ENCODE assay signal across 15 cellular contexts in the genomic region with DNA sequence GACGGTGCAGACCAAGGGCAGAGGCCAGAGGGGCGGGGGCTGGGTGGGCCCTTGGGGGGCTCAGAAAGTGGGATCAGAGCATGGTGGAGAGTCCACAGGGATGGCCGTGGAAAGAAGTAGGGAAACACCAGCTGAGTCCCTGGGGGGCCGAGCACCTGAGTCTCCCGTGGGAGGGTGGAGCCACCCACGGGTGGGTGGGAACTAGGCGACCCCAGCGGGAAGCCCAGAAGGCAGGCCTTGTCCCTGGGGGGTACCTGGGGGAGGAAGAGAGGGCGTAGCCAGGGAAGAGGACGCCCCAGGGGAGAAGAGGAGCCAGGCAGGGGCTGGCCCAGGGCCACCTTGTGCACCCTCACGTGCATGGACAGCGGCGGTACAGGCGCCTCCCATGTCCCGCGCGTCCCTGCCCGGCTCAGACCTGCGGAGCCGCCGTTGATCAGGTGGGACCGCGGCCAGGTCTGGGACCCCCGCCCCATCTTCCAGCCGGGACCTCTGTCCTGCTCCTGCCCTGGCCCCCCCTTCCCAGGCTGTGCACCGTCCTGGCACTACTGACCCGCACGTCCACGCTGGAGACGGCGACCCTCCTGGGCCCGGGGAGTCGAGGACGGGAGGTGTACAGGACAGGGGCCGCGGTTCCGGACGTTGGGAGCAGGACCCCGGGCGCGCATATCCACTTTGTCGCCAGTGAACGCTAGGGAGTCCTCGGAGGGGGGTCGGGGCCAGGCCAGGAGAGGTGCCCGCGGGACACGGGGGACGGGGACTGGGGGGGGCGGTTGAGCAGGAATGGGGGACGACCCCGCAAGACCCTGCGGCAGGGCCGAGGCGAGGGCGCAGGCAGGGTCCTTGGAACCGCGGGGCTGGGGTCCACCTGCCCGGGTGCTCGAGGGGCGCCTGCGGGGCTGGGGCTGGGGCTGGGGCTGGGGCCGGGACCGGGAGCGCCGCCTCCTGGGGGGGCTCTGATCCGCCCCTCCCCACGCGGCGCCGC. TPM values are rescaled to one million over a fixed set of nuclear protein-coding genes. Genes with fewer than 3 reads are reported as not detected.
DNase-seq lines count a peak whose midpoint lies in the region; ATAC-seq and TF ChIP-seq lines count a peak whose summit lies in the region.
"Had no signal": no experiment of that assay in that cellular context is flagged by ENCODE, and none has a peak within 500 bp of the region (broad histone marks: within the 10 kb centered on the region; RNA-seq: fewer than 3 reads in every experiment).

No MANE protein-coding gene starts in this region.

- peaks cover 52% of the 10 kb centered on the region for H3K4me1 Mint-ChIP-seq in CD4-positive, alpha-beta T cell (ENCODE audit: low read depth)
- H3K4me1 Mint-ChIP-seq in mesothelial cell of epicardium = peaks cover 7% of the 10 kb centered on the region

- H3K27me3 Mint-ChIP-seq in CD4-positive, alpha-beta T cell = no peaks in the 10 kb centered on the region
- no peaks in the 10 kb centered on the region for H3K27me3 Mint-ChIP-seq in mesothelial cell of epicardium (ENCODE audit: low read depth)
- H3K27me3 Mint-ChIP-seq: stimulated activated naive CD8-positive, alpha-beta T cell treated with anti-CD3 and anti-CD28 coated beads, Interleukin-15, Interleukin-2, amounts not matched to agents 100 ng/mL and 50 ng/mL, for 24 hours had no signal

- peaks cover 7% of the 10 kb centered on the region for H3K36me3 Mint-ChIP-seq in CD4-positive, alpha-beta T cell (ENCODE audit: low read depth)
- H3K36me3 Mint-ChIP-seq in mesothelial cell of epicardium = no peaks in the 10 kb centered on the region

- H3K27me3 ChIP-seq in CD4-positive, alpha-beta T cell (ENCODE audit: control insufficient read depth, insufficient read depth, low read length) = no peaks in the 10 kb centered on the region
- no peaks in the 10 kb centered on the region for H3K27me3 ChIP-seq in Peyer's patch

- TF ChIP-seq CTCF in 22Rv1 (IDR thresholded peaks at IDR 0.05) (no peak), Peyer's patch (IDR thresholded peaks at IDR 0.05) (no peak), mesothelial cell of epicardium (IDR thresholded peaks at IDR 0.05; ENCODE audit: unreplicated experiment) (no peak)
- TF ChIP-seq CTCF in CD4-positive, alpha-beta T cell (IDR thresholded peaks at IDR 0.05) = no peak

- no peaks in the 10 kb centered on the region for H3K9me3 Mint-ChIP-seq in CD4-positive, alpha-beta T cell
- no peaks in the 10 kb centered on the region for H3K9me3 Mint-ChIP-seq in mesothelial cell of epicardium
- H3K9me3 Mint-ChIP-seq: activated naive CD4-positive, alpha-beta T cell treated with anti-CD3 and anti-CD28 coated beads for 36 hours; HFFc6; neural crest cell; stimulated activated naive CD8-positive, alpha-beta T cell treated with anti-CD3 and anti-CD28 coated beads, Interleukin-15, Interleukin-2, amounts not matched to agents 100 ng/mL and 50 ng/mL, for 24 hours had no signal

- TF ChIP-seq POLR2A in Peyer's patch (IDR thresholded peaks at IDR 0.05) = no peak

- DNase-seq in CD4-positive, alpha-beta T cell = no peak
- DNase-seq in Peyer's patch = peak in 1 of 3 donors; percentile 56
- DNase-seq in mesothelial cell of epicardium (ENCODE audit: low spot score in 2 of 2, unreplicated experiment in 2 of 2) = no peak
- DNase-seq in NCI-H187 (lab: John Stamatoyannopoulos, UW) = no peak
- DNase-seq in NCI-H82 (lab: John Stamatoyannopoulos, UW) = no peak
- no peak for DNase-seq in cerebellar nuclear complex (lab: John Stamatoyannopoulos, UW)
- DNase-seq: GF-D8, HFFc6, kidney, SW 1271 had no signal

- peak overlapping the region; percentile 30 for H3K27ac ChIP-seq in 22Rv1
- H3K27ac ChIP-seq in CD4-positive, alpha-beta T cell (ENCODE audit: low read depth, low read length) = no peak overlapping the region
- peak overlapping the region in 1 of 4 donors; percentile 95 for H3K27ac ChIP-seq in Peyer's patch

- H3K4me3 ChIP-seq in Peyer's patch = peak overlapping the region in 3 of 4 donors; percentile 22 to 46 (median 45)

- H3K27ac Mint-ChIP-seq in CD4-positive, alpha-beta T cell = no peak overlapping the region
- H3K27ac Mint-ChIP-seq in mesothelial cell of epicardium = no peak overlapping the region
- H3K27ac Mint-ChIP-seq: activated naive CD4-positive, alpha-beta T cell treated with anti-CD3 and anti-CD28 coated beads for 36 hours; HFFc6; stimulated activated naive CD8-positive, alpha-beta T cell treated with anti-CD3 and anti-CD28 coated beads, Interleukin-15, Interleukin-2, amounts not matched to agents 100 ng/mL and 50 ng/mL, for 24 hours had no signal

- intact Hi-C loops in CD4-positive, alpha-beta T cell (cut with DNase I, micrococcal nuclease) = loop anchor here (1.0 to 10.0 kb wide), 6 partner anchors 33 to 278 kb away; a partner anchor contains a TSS

- POLR2A ChIA-PET in CD4-positive, alpha-beta T cell (lab: Charles Lee) = no interaction called here

- H3K4me1 ChIP-seq in Peyer's patch = peaks cover 0 to 48% (median 31%) of the 10 kb centered on the region in 4 donors

- ATAC-seq in CD4-positive, alpha-beta T cell (ENCODE audit: poor library complexity) = no peak
- ATAC-seq in HG03469 (IDR thresholded peaks at IDR 0.05; ENCODE audit: unreplicated experiment) = no peak

- H3K4me3 Mint-ChIP-seq in CD4-positive, alpha-beta T cell = peak overlapping the region; percentile 42
- H3K4me3 Mint-ChIP-seq in mesothelial cell of epicardium = peak overlapping the region; percentile 15
- H3K4me3 Mint-ChIP-seq: activated naive CD4-positive, alpha-beta T cell treated with anti-CD3 and anti-CD28 coated beads for 36 hours; HFFc6; neural crest cell; stimulated activated naive CD8-positive, alpha-beta T cell treated with anti-CD3 and anti-CD28 coated beads, Interleukin-15, Interleukin-2, amounts not matched to agents 100 ng/mL and 50 ng/mL, for 24 hours had no signal

- H3K36me3 ChIP-seq in Peyer's patch = peaks cover 0 to 7% (median 0%) of the 10 kb centered on the region in 3 donors

- no peaks in the 10 kb centered on the region for H3K9me3 ChIP-seq in CD4-positive, alpha-beta T cell (ENCODE audit: control insufficient read depth, low read length)
- no peaks in the 10 kb centered on the region for H3K9me3 ChIP-seq in Peyer's patch

- CTCF ChIA-PET in CD4-positive, alpha-beta T cell (lab: Charles Lee) = interaction anchor here (2.7 kb wide), 1 partner anchor 102 kb away, joined by 36 read pairs; no protein-coding TSS in a partner anchor

RNA-seq across cellular contexts. Expression of a gene that starts 10.4 kb away (rescaled TPM):
- 10 to 100 TPM; 21.2 to 23.3 TPM for total RNA-seq in CD4-positive, alpha-beta T cell
- total RNA-seq in Peyer's patch = 10 to 100 TPM; 33.3 to 52.0 (median 41.1) TPM
- total RNA-seq in mesothelial cell of epicardium = 41.4 to 42.2 TPM (median 41.9 TPM) in 3 replicates

RNA-seq across cellular contexts. Expression of a gene that starts 10.6 kb away (rescaled TPM):
- total RNA-seq in CD4-positive, alpha-beta T cell = 10 to 100 TPM; 13.5 to 14.6 TPM
- total RNA-seq in Peyer's patch (10 to 100 TPM; 17.3 to 25.5 (median 22.1) TPM), mesothelial cell of epicardium (26.4 to 30.9 TPM (median 26.8 TPM) in 3 replicates)

RNA-seq across cellular contexts. Expression of a gene that starts 31.7 kb away (rescaled TPM):
- 100 to 1,000 TPM; 224 to 230 TPM for total RNA-seq in CD4-positive, alpha-beta T cell
- total RNA-seq in Peyer's patch = 100 to 1,000 TPM in 2 of 4 donors, 10 to 100 TPM in 2; 66.2 to 142 (median 105) TPM
- 57.5 to 62.5 TPM (median 59.8 TPM) in 3 replicates for total RNA-seq in mesothelial cell of epicardium
